Comparison of ENCODE assay signal across 11 cellular contexts in the genomic region with DNA sequence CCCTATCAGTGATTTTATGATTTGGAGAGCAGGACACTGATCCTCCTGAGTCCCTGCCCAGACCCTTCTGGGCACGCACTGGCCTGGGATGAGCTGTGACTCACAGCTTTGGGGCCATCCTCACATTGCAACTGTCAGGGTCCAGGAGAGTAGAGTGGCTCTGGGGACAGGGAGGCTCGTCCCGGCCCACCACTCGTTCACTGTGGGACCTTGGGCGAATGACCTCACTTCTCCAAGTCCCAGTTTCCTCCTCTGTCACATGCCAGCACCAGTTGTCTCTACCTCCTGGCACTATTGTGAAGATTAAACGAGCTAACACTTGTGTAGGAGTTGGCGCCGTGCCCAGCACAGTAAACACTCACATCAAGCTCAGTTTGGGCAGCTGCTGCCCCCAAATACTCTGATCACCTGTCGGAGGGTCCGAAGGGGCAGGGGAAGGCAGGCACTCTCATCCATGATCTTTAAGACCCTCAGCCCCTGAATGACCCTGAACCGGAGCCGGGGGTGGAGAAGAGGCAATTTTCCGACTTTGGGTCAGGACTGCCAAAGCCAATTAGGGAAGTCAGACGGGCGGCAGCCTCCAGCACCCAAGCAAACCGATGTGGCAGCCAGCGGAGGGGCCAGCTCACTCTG.
A peak's percentile ranks its signal among the peaks of the same experiment; 100 is the strongest.
DNase-seq lines count a peak whose midpoint lies in the region; ATAC-seq, FAIRE-seq and TF ChIP-seq lines count a peak whose summit lies in the region.
"Had no signal": no experiment of that assay in that cellular context is flagged by ENCODE, and none has a peak within 500 bp of the region (broad histone marks: within the 10 kb centered on the region; RNA-seq: fewer than 3 reads in every experiment).

No MANE protein-coding gene starts in this region.

- H3K9me3 ChIP-seq in A673 (ENCODE audit: low read depth, low read length, poor library complexity, severe bottlenecking) = no peaks in the 10 kb centered on the region

- no peak for FAIRE-seq in GM12892 (lab: Jason Lieb, UNC)

- POLR2A ChIA-PET in A673 (lab: Charles Lee; ENCODE audit: low non-redundant PET) = interaction anchor here (0.5 kb wide), 1 partner anchor 22 kb away, joined by 6 read pairs; no protein-coding TSS in a partner anchor

- intact Hi-C loops in A673 (cut with micrococcal nuclease; ENCODE audit: unreplicated experiment) = no loop called here

- TF ChIP-seq POLR2A in GM12892 (IDR thresholded peaks at IDR 0.05; ENCODE audit: low read depth, low read length) = no peak

- no peaks in the 10 kb centered on the region for H3K27me3 ChIP-seq in A673 (replicated peaks; ENCODE audit: insufficient read depth, low read depth, low read length, poor library complexity)

- H3K36me3 ChIP-seq in A673 (ENCODE audit: insufficient read depth, low read length, poor library complexity, severe bottlenecking) = no peaks in the 10 kb centered on the region

- in situ Hi-C loops in G401 (cut with HindIII; ENCODE audit: low sequenced_read_pairs) = no loop called here

- CTCF ChIA-PET in A673 (lab: Charles Lee) = no interaction called here

- DNase-seq in A673 (ENCODE audit: low spot score) (peak; percentile 78), NCI-H1092 (lab: John Stamatoyannopoulos, UW) (peak; percentile 93), NCI-H774 (lab: John Stamatoyannopoulos, UW) (peak; percentile 65), glomerular visceral epithelial cell (ENCODE audit: extremely low spot score) (peak; percentile 52), G401 (ENCODE audit: low spot score) (no peak), GM12892 (ENCODE audit: insufficient read length) (no peak), cerebellar nuclear complex (lab: John Stamatoyannopoulos, UW) (no peak)
- DNase-seq: activated CD8-positive, alpha-beta memory T cell treated with anti-CD3 and anti-CD28 coated beads for 24 hours; foreskin melanocyte; naive B cell had no signal

- H3K4me1 ChIP-seq in A673 (ENCODE audit: insufficient read depth, low read length, poor library complexity, severe bottlenecking) = peaks cover 19% of the 10 kb centered on the region

- no peak overlapping the region for H3K27ac ChIP-seq in A673 (ENCODE audit: low read depth, low read length, poor library complexity, severe bottlenecking)

- no TSS peak for BruUV-seq in A673 (replicated peaks; lab: Mats Ljungman, UMichigan)

- ATAC-seq in HG03439 (IDR thresholded peaks at IDR 0.05; ENCODE audit: unreplicated experiment) = no peak

- no peak overlapping the region for H3K4me3 ChIP-seq in A673 (ENCODE audit: low read depth, low read length, poor library complexity, severe bottlenecking)

- no peak for TF ChIP-seq CTCF in A673 (conservative IDR thresholded peaks at IDR 0.05; ENCODE audit: low read depth, low read length)

Comparison
In these comparisons a context has a peak if more than half of its experiments do, and no peak if none do; other contexts are left out.
1. DNase-seq: peak in A673 (single experiment), NCI-H1092 (single experiment), NCI-H774 (single experiment) and glomerular visceral epithelial cell (single experiment); none in G401 (single experiment), GM12892 (single experiment) and cerebellar nuclear complex (0 of 2).